8 cellular contexts compared by ENCODE assay signal in genomic region chr1:117928881-117929339, GRCh38. TPM values are rescaled to one million over a fixed set of nuclear protein-coding genes. Genes with fewer than 3 reads are reported as not detected.
A peak's percentile ranks its signal among the peaks of the same experiment; 100 is the strongest.
DNase-seq lines count a peak whose midpoint lies in the region; ATAC-seq and TF ChIP-seq lines count a peak whose summit lies in the region.

No MANE protein-coding gene starts in this region.

- peaks cover 0 to 8% of the 10 kb centered on the region in 2 donors for H3K36me3 ChIP-seq in psoas muscle (ENCODE audit: insufficient read depth in 1 of 2, low read depth in 1 of 2)

- H3K4me1 ChIP-seq in psoas muscle = peaks cover 38% of the 10 kb centered on the region

- intact Hi-C loops in psoas muscle (cut with DNase I) = no loop called here

- no peaks in the 10 kb centered on the region for H3K27me3 ChIP-seq in psoas muscle (ENCODE audit: insufficient read depth in 3 of 3, low read length in 2 of 3)

- peak overlapping the region; percentile 84 for H3K4me3 ChIP-seq in psoas muscle

- TF ChIP-seq CTCF in psoas muscle (IDR thresholded peaks at IDR 0.05) = no peak

- peak overlapping the region; percentile 91 for H3K27ac ChIP-seq in psoas muscle

- DNase-seq in GM04504 (ENCODE audit: low read depth) (peak; percentile 32), HuH-7.5 (ENCODE audit: low spot score) (peak; percentile 12), SHP77 (lab: John Stamatoyannopoulos, UW) (peak; percentile 44 to 57), astrocyte of the hippocampus (ENCODE audit: low read depth, low spot score) (peak; percentile 76), hepatic stellate cell (ENCODE audit: low spot score) (peak; percentile 41), psoas muscle (peak; percentile 57 to 69)
- no peak for DNase-seq in activated effector memory CD4-positive, alpha-beta T cell treated with anti-CD3 and anti-CD28 coated beads, Interleukin-2, amount 50 U/mL, for 16 hours

- peak; percentile 47 for ATAC-seq in GM21723 (IDR thresholded peaks at IDR 0.05; ENCODE audit: unreplicated experiment)
- ATAC-seq in psoas muscle = peak; percentile 69 to 76 (median 70)

- H3K9me3 ChIP-seq in psoas muscle = no peaks in the 10 kb centered on the region

- 0% methylated on average over 19 to 24 of the region's 24 CpGs for WGBS in psoas muscle, 3 donors

RNA-seq across cellular contexts. Expression of gene GDAP2, which starts 0.5 kb away (rescaled TPM):
- 10 to 100 TPM in 2 of 4 donors, 1 to 10 TPM in 2; 9.3 to 12.2 (median 9.9) TPM for total RNA-seq in psoas muscle
- 1 to 10 TPM; 2.4 to 7.8 (median 6.6) TPM for polyA plus RNA-seq in psoas muscle

RNA-seq across cellular contexts. Expression of gene WDR3, which starts 0.6 kb away (rescaled TPM):
- total RNA-seq in psoas muscle = 10 to 100 TPM; 18.1 to 40.3 (median 36.9) TPM
- 10 to 100 TPM in 2 of 3 donors, 1 to 10 TPM in 1; 6.5 to 23.3 (median 16.7) TPM for polyA plus RNA-seq in psoas muscle
